16 cellular contexts compared by ENCODE assay signal in genomic region chr15:61989698-61990097, GRCh38.
DNase-seq lines count a peak whose midpoint lies in the region; ATAC-seq and TF ChIP-seq lines count a peak whose summit lies in the region.
"Had no signal": no experiment of that assay in that cellular context is flagged by ENCODE, and none has a peak within 500 bp of the region (broad histone marks: within the 10 kb centered on the region; RNA-seq: fewer than 3 reads in every experiment).

No MANE protein-coding gene starts in this region.

- no peak overlapping the region for H2AFZ ChIP-seq in hepatocyte

- H3K79me2 ChIP-seq in hepatocyte, result peaks cover 2% of the 10 kb centered on the region

- H3K27me3 Mint-ChIP-seq in memory B cell, result no peaks in the 10 kb centered on the region
- H3K27me3 Mint-ChIP-seq in activated T-helper 2 cell treated with anti-CD3 and anti-CD28 coated beads, Interferon-gamma antibody, Interleukin-2, Interleukin-4, amounts not matched to agents 10 μg/mL and 5 μg/mL and 100 μg/mL, durations not matched to agents 14 hours and 24 hours and 36 hours (ENCODE audit: low read depth), result no peaks in the 10 kb centered on the region
- H3K27me3 Mint-ChIP-seq: CD8-positive, alpha-beta memory T cell had no signal

- H3K4me1 Mint-ChIP-seq in memory B cell, result peaks cover 9% of the 10 kb centered on the region
- peaks cover 5% of the 10 kb centered on the region for H3K4me1 Mint-ChIP-seq in activated T-helper 2 cell treated with anti-CD3 and anti-CD28 coated beads, Interferon-gamma antibody, Interleukin-2, Interleukin-4, amounts not matched to agents 10 μg/mL and 5 μg/mL and 100 μg/mL, durations not matched to agents 14 hours and 24 hours and 36 hours (ENCODE audit: low read depth)
- H3K4me1 Mint-ChIP-seq: H9 had no signal

- no peaks in the 10 kb centered on the region for H3K9me3 ChIP-seq in hepatocyte (ENCODE audit: low read depth)

- no peak overlapping the region for H3K4me3 ChIP-seq in hepatocyte

- H3K4me1 ChIP-seq in hepatocyte (ENCODE audit: insufficient read depth), result no peaks in the 10 kb centered on the region

- DNase-seq in EH (ENCODE audit: low read depth), result peak; percentile 3
- peak; percentile 51 for DNase-seq in NCI-H226
- DNase-seq in dermis blood vessel endothelial cell, result peak; percentile 22
- no peak for DNase-seq in memory B cell (ENCODE audit: low spot score in 2 of 2)
- DNase-seq in activated T-helper 2 cell treated with anti-CD3 and anti-CD28 coated beads, Interferon-gamma antibody, Interleukin-2, Interleukin-4, amounts not matched to agents 10 μg/mL and 5 μg/mL and 100 μg/mL, durations not matched to agents 14 hours and 24 hours and 36 hours (ENCODE audit: low spot score), result no peak
- DNase-seq in hepatocyte (ENCODE audit: low spot score), result no peak
- DNase-seq in left cardiac atrium, result no peak
- DNase-seq: ACHN; C1 segment of cervical spinal cord; CD8-positive, alpha-beta memory T cell; H9; Karpas-422; NCI-H1417 treated with DMSO at 0.1 percent for 48 hours; NCI-H1930; NCI-H526; PC-3 had no signal

- no peaks in the 10 kb centered on the region for H3K9me2 ChIP-seq in hepatocyte (replicated peaks; ENCODE audit: insufficient read depth)

- H3K27ac Mint-ChIP-seq in memory B cell, result peak overlapping the region; percentile 11
- no peak overlapping the region for H3K27ac Mint-ChIP-seq in activated T-helper 2 cell treated with anti-CD3 and anti-CD28 coated beads, Interferon-gamma antibody, Interleukin-2, Interleukin-4, amounts not matched to agents 10 μg/mL and 5 μg/mL and 100 μg/mL, durations not matched to agents 14 hours and 24 hours and 36 hours
- H3K27ac Mint-ChIP-seq: H9 had no signal

- H3K27ac ChIP-seq in hepatocyte, result no peak overlapping the region

- H3K36me3 Mint-ChIP-seq in memory B cell, result peaks cover 49% of the 10 kb centered on the region
- H3K36me3 Mint-ChIP-seq in activated T-helper 2 cell treated with anti-CD3 and anti-CD28 coated beads, Interferon-gamma antibody, Interleukin-2, Interleukin-4, amounts not matched to agents 10 μg/mL and 5 μg/mL and 100 μg/mL, durations not matched to agents 14 hours and 24 hours and 36 hours (ENCODE audit: low read depth), result peaks cover 47% of the 10 kb centered on the region

- WGBS in hepatocyte (ENCODE audit: low lambda C conversion rate, missing lambda C conversion rate), result 96% methylated on average over 5 of the region's 5 CpGs

- intact Hi-C loops in activated T-helper 2 cell treated with anti-CD3 and anti-CD28 coated beads, Interferon-gamma antibody, Interleukin-2, Interleukin-4, amounts not matched to agents 10 μg/mL and 5 μg/mL and 100 μg/mL, durations not matched to agents 14 hours and 24 hours and 36 hours (cut with micrococcal nuclease), result no loop called here
- intact Hi-C loops in left cardiac atrium (cut with DNase I), result no loop called here

- H3K36me3 ChIP-seq in hepatocyte (replicated peaks; ENCODE audit: insufficient read depth, low read depth), result peaks cover 5% of the 10 kb centered on the region

- H3K4me2 ChIP-seq in hepatocyte, result no peak overlapping the region

- H3K9me3 Mint-ChIP-seq in memory B cell, result peaks cover 13% of the 10 kb centered on the region
- H3K9me3 Mint-ChIP-seq in activated T-helper 2 cell treated with anti-CD3 and anti-CD28 coated beads, Interferon-gamma antibody, Interleukin-2, Interleukin-4, amounts not matched to agents 10 μg/mL and 5 μg/mL and 100 μg/mL, durations not matched to agents 14 hours and 24 hours and 36 hours, result peaks cover 24% of the 10 kb centered on the region

- H4K20me1 ChIP-seq in hepatocyte (ENCODE audit: insufficient read depth, poor library complexity, severe bottlenecking), result no peaks in the 10 kb centered on the region

- H3K27me3 ChIP-seq in hepatocyte, result no peaks in the 10 kb centered on the region

- H3K4me3 Mint-ChIP-seq in memory B cell, result no peak overlapping the region
- no peak overlapping the region for H3K4me3 Mint-ChIP-seq in activated T-helper 2 cell treated with anti-CD3 and anti-CD28 coated beads, Interferon-gamma antibody, Interleukin-2, Interleukin-4, amounts not matched to agents 10 μg/mL and 5 μg/mL and 100 μg/mL, durations not matched to agents 14 hours and 24 hours and 36 hours (ENCODE audit: low read depth)
- H3K4me3 Mint-ChIP-seq: CD8-positive, alpha-beta memory T cell; H9 had no signal

- no peak for TF ChIP-seq CTCF in hepatocyte (IDR thresholded peaks at IDR 0.05; ENCODE audit: poor library complexity)

- no peak for ATAC-seq in memory B cell (ENCODE audit: low read depth)
- ATAC-seq in left cardiac atrium, result no peak
- ATAC-seq: PC-3 had no signal

Comparison
In these comparisons a context has a peak if more than half of its experiments do, and no peak if none do; other contexts are left out.
1. DNase-seq: peak in EH (single experiment), NCI-H226 (single experiment) and dermis blood vessel endothelial cell (single experiment); none in memory B cell (0 of 2), activated T-helper 2 cell treated with anti-CD3 and anti-CD28 coated beads, Interferon-gamma antibody, Interleukin-2, Interleukin-4, amounts not matched to agents 10 μg/mL and 5 μg/mL and 100 μg/mL, durations not matched to agents 14 hours and 24 hours and 36 hours (single experiment), hepatocyte (single experiment) and left cardiac atrium (single experiment).